23 cellular contexts compared by ENCODE assay signal in genomic region chr4:42501624-42502401, GRCh38.
A peak's percentile ranks its signal among the peaks of the same experiment; 100 is the strongest.
DNase-seq lines count a peak whose midpoint lies in the region; ATAC-seq, FAIRE-seq and TF ChIP-seq lines count a peak whose summit lies in the region.
"Had no signal": no experiment of that assay in that cellular context is flagged by ENCODE, and none has a peak within 500 bp of the region (broad histone marks: within the 10 kb centered on the region; RNA-seq: fewer than 3 reads in every experiment).

No MANE protein-coding gene starts in this region.

- H3K9me3 ChIP-seq in testis, result no peaks in the 10 kb centered on the region
- H3K9me3 ChIP-seq: neutrophil, tibial artery had no signal

- H2AFZ ChIP-seq in GM23338, result no peak overlapping the region

- peaks cover 4% of the 10 kb centered on the region for H3K27me3 Mint-ChIP-seq in GM23338 (ENCODE audit: insufficient read depth, low read depth, poor library complexity)
- H3K27me3 Mint-ChIP-seq: activated naive CD8-positive, alpha-beta T cell treated with anti-CD3 and anti-CD28 coated beads, Interleukin-2, amount 50 U/mL, for 24 hours; B cell; effector memory CD8-positive, alpha-beta T cell had no signal

- H3K4me1 Mint-ChIP-seq in GM23338, result peaks cover 28% of the 10 kb centered on the region
- H3K4me1 Mint-ChIP-seq: activated naive CD8-positive, alpha-beta T cell treated with anti-CD3 and anti-CD28 coated beads, Interleukin-2, amount 50 U/mL, for 24 hours; B cell had no signal

- H3K9me3 Mint-ChIP-seq in GM23338, result no peaks in the 10 kb centered on the region
- H3K9me3 Mint-ChIP-seq: activated naive CD8-positive, alpha-beta T cell treated with anti-CD3 and anti-CD28 coated beads, Interleukin-2, amount 50 U/mL, for 24 hours; effector memory CD8-positive, alpha-beta T cell had no signal

- peaks cover 22% of the 10 kb centered on the region for H3K4me1 ChIP-seq in GM23338 (ENCODE audit: insufficient read depth)
- no peaks in the 10 kb centered on the region for H3K4me1 ChIP-seq in testis
- H3K4me1 ChIP-seq: foreskin keratinocyte had no signal

- H3K4me3 ChIP-seq in GM23338 (no peak overlapping the region), testis (no peak overlapping the region)
- H3K4me3 ChIP-seq: tibial artery had no signal

- H3K9me2 ChIP-seq in GM23338 (ENCODE audit: insufficient read depth), result no peaks in the 10 kb centered on the region

- H3K36me3 ChIP-seq in GM23338 (ENCODE audit: insufficient read depth), result no peaks in the 10 kb centered on the region; the same call in 1 of the 2 replicates
- no peaks in the 10 kb centered on the region for H3K36me3 ChIP-seq in testis (ENCODE audit: low read depth, missing control alignments)

- no peak for TF ChIP-seq CTCF in GM23338 (conservative IDR thresholded peaks at IDR 0.05; ENCODE audit: low read depth in 2 of 2)
- TF ChIP-seq CTCF in testis (IDR thresholded peaks at IDR 0.05), result no peak

- H3K79me2 ChIP-seq in GM23338 (replicated peaks; ENCODE audit: insufficient read depth), result no peaks in the 10 kb centered on the region

- WGBS in testis, 2 donors, result 83 to 87% methylated on average over 6 of the region's 6 CpGs

- H4K20me1 ChIP-seq in GM23338 (replicated peaks; ENCODE audit: insufficient read depth), result no peaks in the 10 kb centered on the region

- peak; percentile 32 for FAIRE-seq in RCC 7860 (lab: Jason Lieb, UNC)

- DNase-seq in GM23338 (ENCODE audit: low spot score), result peak; percentile 39
- no peak for DNase-seq in RCC 7860 (ENCODE audit: low spot score)
- peak; percentile 27 for DNase-seq in iPS-NIHi7 (ENCODE audit: extremely low spot score)
- peak; percentile 84 for DNase-seq in renal cortical epithelial cell (ENCODE audit: low read depth)
- DNase-seq in activated CD8-positive, alpha-beta memory T cell treated with anti-CD3 and anti-CD28 coated beads, Interleukin-2, amount 50 U/mL, for 4 hours, result no peak
- DNase-seq in testis, result no peak
- no peak for DNase-seq in stimulated activated CD4-positive, alpha-beta T cell treated with anti-CD3 and anti-CD28 coated beads, Interleukin-1b, Interleukin-23, amount 100 ng/mL, for 48 hours
- DNase-seq: activated CD8-positive, alpha-beta T cell treated with anti-CD3 and anti-CD28 coated beads, Interleukin-2, amount 10 ng/mL, durations not matched to agents 7 days and 5 days; activated naive CD8-positive, alpha-beta T cell treated with anti-CD3 and anti-CD28 coated beads, Interleukin-2, amount 50 U/mL, for 24 hours; DMS153; effector memory CD8-positive, alpha-beta T cell; foreskin keratinocyte; HFFc6; MM.1S; NCI-H187 treated with DMSO at 0.1 percent for 48 hours; NCI-H526; stimulated activated CD4-positive, alpha-beta T cell treated with anti-CD3 and anti-CD28 coated beads, Interleukin-4, amount 100 ng/mL, for 1 hour; stimulated activated CD8-positive, alpha-beta memory T cell treated with anti-CD3 and anti-CD28 coated beads, Interleukin-4, amount 100 ng/mL, for 48 hours; tibial artery had no signal

- H3K27ac Mint-ChIP-seq in GM23338, result peak overlapping the region; percentile 54; the same call in 1 of the 2 replicates
- H3K27ac Mint-ChIP-seq: activated CD8-positive, alpha-beta T cell treated with anti-CD3 and anti-CD28 coated beads, Interleukin-2, amount 10 ng/mL, durations not matched to agents 7 days and 5 days; activated naive CD8-positive, alpha-beta T cell treated with anti-CD3 and anti-CD28 coated beads, Interleukin-2, amount 50 U/mL, for 24 hours; B cell; HFFc6 had no signal

- H3K4me2 ChIP-seq in GM23338, result no peak overlapping the region

- H3K27me3 ChIP-seq in GM23338 (ENCODE audit: insufficient read depth), result no peaks in the 10 kb centered on the region
- H3K27me3 ChIP-seq in testis, result no peaks in the 10 kb centered on the region
- H3K27me3 ChIP-seq: foreskin keratinocyte, neutrophil, tibial artery had no signal

- H3K4me3 Mint-ChIP-seq in GM23338, result 0 out of 3 replicates have a peak overlapping the region, but pooled peaks have one; percentile 3
- H3K4me3 Mint-ChIP-seq: activated CD8-positive, alpha-beta T cell treated with anti-CD3 and anti-CD28 coated beads, Interleukin-2, amount 10 ng/mL, durations not matched to agents 7 days and 5 days; activated naive CD8-positive, alpha-beta T cell treated with anti-CD3 and anti-CD28 coated beads, Interleukin-2, amount 50 U/mL, for 24 hours; B cell; effector memory CD8-positive, alpha-beta T cell; HFFc6 had no signal

- no peak for TF ChIP-seq POLR2A in testis (IDR thresholded peaks at IDR 0.05)

- intact Hi-C loops in testis (cut with DNase I; ENCODE audit: low total_unique reads), result loop anchor here (10.0 kb wide), 1 partner anchor 117 kb away; no protein-coding TSS in a partner anchor

- no peaks in the 10 kb centered on the region for H3F3A ChIP-seq in GM23338 (replicated peaks; ENCODE audit: low read depth)

- H3K27ac ChIP-seq in GM23338 (ENCODE audit: low read depth) (no peak overlapping the region), testis (no peak overlapping the region)
- H3K27ac ChIP-seq: foreskin keratinocyte, neutrophil, tibial artery had no signal

- ATAC-seq in GM23338 (peak; percentile 90), GM21367 (IDR thresholded peaks at IDR 0.05; ENCODE audit: unreplicated experiment) (no peak)
- ATAC-seq: activated CD8-positive, alpha-beta T cell treated with anti-CD3 and anti-CD28 coated beads, Interleukin-2, amount 10 ng/mL, durations not matched to agents 7 days and 5 days; activated naive CD8-positive, alpha-beta T cell treated with anti-CD3 and anti-CD28 coated beads, Interleukin-2, amount 50 U/mL, for 24 hours; effector memory CD8-positive, alpha-beta T cell; foreskin keratinocyte; sciatic nerve had no signal

- H3K36me3 Mint-ChIP-seq in GM23338 (ENCODE audit: low read depth), result peaks cover 6% of the 10 kb centered on the region; the same call in 2 of the 3 replicates

TF ChIP-seq in GM23338, 12 proteins besides CTCF, POLR2A, EP300 and RAD21 (continues in another document):
- TF ChIP-seq REST (IDR thresholded peaks at IDR 0.05; ENCODE audit: unreplicated experiment) (no peak), JUNB (IDR thresholded peaks at IDR 0.05; ENCODE audit: unreplicated experiment) (no peak), CREB1 (CRISPR knock-in tag; IDR thresholded peaks at IDR 0.05; ENCODE audit: low read depth) (no peak), POLR2AphosphoS5 (IDR thresholded peaks at IDR 0.05; ENCODE audit: low read depth) (no peak), EZH2phosphoT487 (IDR thresholded peaks at IDR 0.05; ENCODE audit: unreplicated experiment) (no peak), NANOG (IDR thresholded peaks at IDR 0.05; ENCODE audit: borderline replicate concordance) (no peak), STAT1 (IDR thresholded peaks at IDR 0.05; ENCODE audit: unreplicated experiment) (no peak), ETS1 (IDR thresholded peaks at IDR 0.05) (no peak), EZH2 (IDR thresholded peaks at IDR 0.05; ENCODE audit: low read depth, unreplicated experiment) (no peak), ZNF114 (CRISPR knock-in tag; IDR thresholded peaks at IDR 0.05) (no peak)

Comparison
In these comparisons a context has a peak if more than half of its experiments do, and no peak if none do; other contexts are left out.
1. DNase-seq: peak in GM23338 (single experiment), iPS-NIHi7 (single experiment) and renal cortical epithelial cell (single experiment); none in RCC 7860 (single experiment), activated CD8-positive, alpha-beta memory T cell treated with anti-CD3 and anti-CD28 coated beads, Interleukin-2, amount 50 U/mL, for 4 hours (single experiment), testis (single experiment) and stimulated activated CD4-positive, alpha-beta T cell treated with anti-CD3 and anti-CD28 coated beads, Interleukin-1b, Interleukin-23, amount 100 ng/mL, for 48 hours (single experiment).